In genomic region chr12:120121766-120122293, GRCh38 we compare ENCODE assay signal across 1 cellular context.
A peak's percentile ranks its signal among the peaks of the same experiment; 100 is the strongest.
TF ChIP-seq lines count a peak whose summit lies in the region.

No MANE protein-coding gene starts in this region.

TF ChIP-seq in GM12878, 131 proteins besides CTCF, POLR2A, EP300 and RAD21 (continued from another document):
- TF ChIP-seq SKIL (IDR thresholded peaks at IDR 0.05; ENCODE audit: low read depth, poor library complexity, severe bottlenecking) (peak; percentile 65), BRCA1 (IDR thresholded peaks at IDR 0.05; ENCODE audit: low read depth, low read length) (no peak), USF1 (IDR thresholded peaks at IDR 0.05; ENCODE audit: borderline replicate concordance, extremely low read length, insufficient read depth, low read depth, low read length) (no peak), POU2F2 (IDR thresholded peaks at IDR 0.05; ENCODE audit: borderline replicate concordance, low read depth, low read length) (0 out of 3 replicates have a peak, but pooled peaks have one; percentile 44), NBN (IDR thresholded peaks at IDR 0.05) (peak; percentile 75; the same call in 1 of the 2 replicates), MEF2B (IDR thresholded peaks at IDR 0.05; ENCODE audit: partially characterized antibody, poor library complexity, severe bottlenecking) (peak; percentile 45), BHLHE40 (IDR thresholded peaks at IDR 0.05; ENCODE audit: borderline replicate concordance in 1 of 2, low read depth in 2 of 2, low read length in 1 of 2) (peak in 1 of 2 experiments; percentile 25; a peak in 1 of 4 replicates), PRDM15 (CRISPR knock-in tag; IDR thresholded peaks at IDR 0.05) (no peak), CBX3 (IDR thresholded peaks at IDR 0.05; ENCODE audit: borderline replicate concordance, low read depth) (no peak), POLR2AphosphoS2 (IDR thresholded peaks at IDR 0.05; ENCODE audit: low read depth, low read length) (0 out of 2 replicates have a peak, but pooled peaks have one; percentile 29), SUZ12 (IDR thresholded peaks at IDR 0.05; ENCODE audit: unreplicated experiment) (no peak), CREB1 (IDR thresholded peaks at IDR 0.05; ENCODE audit: low read depth) (no peak), TBL1XR1 (IDR thresholded peaks at IDR 0.05; ENCODE audit: low read depth, low read length) (0 out of 2 replicates have a peak, but pooled peaks have one; percentile 53), YBX1 (IDR thresholded peaks at IDR 0.05) (no peak), ZNF207 (IDR thresholded peaks at IDR 0.05; ENCODE audit: borderline replicate concordance) (no peak), ATF7 (IDR thresholded peaks at IDR 0.05; ENCODE audit: low read depth) (peak; percentile 65; the same call in 1 of the 2 replicates), SRF (IDR thresholded peaks at IDR 0.05; ENCODE audit: low read depth in 2 of 2, low read length in 2 of 2) (no peak), RBBP5 (conservative IDR thresholded peaks at IDR 0.05) (no peak), MAX (IDR thresholded peaks at IDR 0.05; ENCODE audit: low read depth, low read length) (no peak), TCF7 (IDR thresholded peaks at IDR 0.05; ENCODE audit: borderline replicate concordance) (no peak), DPF2 (IDR thresholded peaks at IDR 0.05) (peak; percentile 33; the same call in 1 of the 2 replicates), ZBTB11 (CRISPR knock-in tag; IDR thresholded peaks at IDR 0.05) (no peak), CHD4 (IDR thresholded peaks at IDR 0.05) (no peak), MTA2 (IDR thresholded peaks at IDR 0.05; ENCODE audit: low read depth) (peak; percentile 44; the same call in 1 of the 2 replicates), PKNOX1 (IDR thresholded peaks at IDR 0.05) (peak; percentile 92), SUPT20H (IDR thresholded peaks at IDR 0.05; ENCODE audit: borderline replicate concordance, control insufficient read depth, low read depth, low read length) (no peak), JUNB (IDR thresholded peaks at IDR 0.05) (peak; percentile 67), HSF1 (IDR thresholded peaks at IDR 0.05; ENCODE audit: low read depth, low read length) (no peak), CREM (IDR thresholded peaks at IDR 0.05; ENCODE audit: low read depth) (peak; percentile 46; the same call in 1 of the 2 replicates), TAF1 (IDR thresholded peaks at IDR 0.05; ENCODE audit: borderline replicate concordance, low read depth, low read length) (no peak), ESRRA (IDR thresholded peaks at IDR 0.05; ENCODE audit: low read length) (no peak), BCL3 (IDR thresholded peaks at IDR 0.05; ENCODE audit: borderline replicate concordance, insufficient read depth, low read depth, low read length, poor library complexity, severe bottlenecking) (peak; percentile 47), USF2 (IDR thresholded peaks at IDR 0.05; ENCODE audit: borderline replicate concordance, low read depth, low read length) (no peak; the same call in 1 of the 2 replicates)
TF ChIP-seq in GM12878: peak in this region for 41.
